In genomic region chr14:20836668-20837338, GRCh38 we compare ENCODE assay signal across 12 cellular contexts. TPM values are rescaled to one million over a fixed set of nuclear protein-coding genes. Genes with fewer than 3 reads are reported as not detected.
DNase-seq lines count a peak whose midpoint lies in the region; ATAC-seq and TF ChIP-seq lines count a peak whose summit lies in the region.
"Had no signal": no experiment of that assay in that cellular context is flagged by ENCODE, and none has a peak within 500 bp of the region (broad histone marks: within the 10 kb centered on the region; RNA-seq: fewer than 3 reads in every experiment).

No MANE protein-coding gene starts in this region.

- peak overlapping the region in 3 of 4 donors; percentile 3 to 74 (median 60) for H3K27ac ChIP-seq in tibial nerve
- H3K27ac ChIP-seq: BLaER1, KMS-11 had no signal

- peaks cover 4% of the 10 kb centered on the region for H3K27me3 ChIP-seq in adipocyte (replicated peaks; ENCODE audit: control insufficient read depth, insufficient read depth, low read length)
- no peaks in the 10 kb centered on the region for H3K27me3 ChIP-seq in tibial nerve
- H3K27me3 ChIP-seq: BLaER1 had no signal

- peak; percentile 1 for DNase-seq in NCI-H82 (lab: John Stamatoyannopoulos, UW)
- DNase-seq in NCI-H82 treated with DMSO at 0.1 percent for 48 hours (lab: John Stamatoyannopoulos, UW; ENCODE audit: unreplicated experiment), result no peak
- DNase-seq in adipocyte (ENCODE audit: low read depth), result peak; percentile 10
- peak; percentile 74 for DNase-seq in iPS-NIHi11 (ENCODE audit: low spot score)
- DNase-seq in tibial nerve (ENCODE audit: low spot score in 2 of 2), result peak in 1 of 2 donors; percentile 28
- no peak for DNase-seq in NCI-H1930 (lab: John Stamatoyannopoulos, UW)
- DNase-seq in activated CD8-positive, alpha-beta memory T cell treated with anti-CD3 and anti-CD28 coated beads, Interleukin-2, amount 50 U/mL, for 48 hours, result no peak
- DNase-seq: activated CD4-positive, alpha-beta T cell treated with anti-CD3 and anti-CD28 coated beads for 1 hour had no signal

- H3K36me3 ChIP-seq in adipocyte (ENCODE audit: control insufficient read depth, insufficient read depth, low read length, severe bottlenecking), result no peaks in the 10 kb centered on the region
- H3K36me3 ChIP-seq in tibial nerve, result no peaks in the 10 kb centered on the region
- H3K36me3 ChIP-seq: BLaER1 had no signal

- H3K4me1 ChIP-seq in adipocyte (ENCODE audit: control insufficient read depth, insufficient read depth, low read length) (no peaks in the 10 kb centered on the region), tibial nerve (peaks cover 0 to 9% (median 0%) of the 10 kb centered on the region in 4 donors)
- H3K4me1 ChIP-seq: BLaER1 had no signal

- 31 to 40% methylated on average over 5 of the region's 5 CpGs for WGBS in tibial nerve, 2 donors

- no peak for ATAC-seq in HG03571 (IDR thresholded peaks at IDR 0.05; ENCODE audit: unreplicated experiment)

- TF ChIP-seq POLR2A in tibial nerve (IDR thresholded peaks at IDR 0.05), result no peak

- no peak overlapping the region for H3K9ac ChIP-seq in adipocyte (ENCODE audit: low read length)
- H3K9ac ChIP-seq: BLaER1, KMS-11 had no signal

- H3K9me3 ChIP-seq in adipocyte (ENCODE audit: control insufficient read depth, low read length) (no peaks in the 10 kb centered on the region), tibial nerve (no peaks in the 10 kb centered on the region)

- TF ChIP-seq CTCF in tibial nerve (IDR thresholded peaks at IDR 0.05), result peak; percentile 39 to 70 (median 54)

- TF ChIP-seq EP300 in tibial nerve (IDR thresholded peaks at IDR 0.05), result no peak

- H3K4me3 ChIP-seq in adipocyte (ENCODE audit: low read length), result no peak overlapping the region
- no peak overlapping the region for H3K4me3 ChIP-seq in tibial nerve
- H3K4me3 ChIP-seq: BLaER1 had no signal

RNA-seq across cellular contexts. Expression of gene RNASE1, which starts 34.2 kb away (rescaled TPM):
- 100 to 1,000 TPM; 245 to 430 (median 379) TPM for total RNA-seq in tibial nerve

RNA-seq across cellular contexts. Expression of gene RNASE3, which starts 54.4 kb away (rescaled TPM):
- under 1 TPM in 1 of 4 donors, not detected in 3; 0.63 TPM for total RNA-seq in tibial nerve
- total RNA-seq: dermis microvascular lymphatic vessel endothelial cell had no signal

RNA-seq across cellular contexts. Expression of gene RNASE6, which starts 55.7 kb away (rescaled TPM):
- 10 to 100 TPM in 3 of 4 donors, 1 to 10 TPM in 1; 8.7 to 17.0 (median 13.6) TPM for total RNA-seq in tibial nerve
- total RNA-seq: dermis microvascular lymphatic vessel endothelial cell had no signal

Comparison
In these comparisons a context has a peak if more than half of its experiments do, and no peak if none do; other contexts are left out.
1. DNase-seq: peak in NCI-H82 (single experiment), adipocyte (single experiment) and iPS-NIHi11 (single experiment); none in NCI-H82 treated with DMSO at 0.1 percent for 48 hours (single experiment), NCI-H1930 (0 of 2) and activated CD8-positive, alpha-beta memory T cell treated with anti-CD3 and anti-CD28 coated beads, Interleukin-2, amount 50 U/mL, for 48 hours (single experiment).